19 cellular contexts compared by ENCODE assay signal in the genomic region with DNA sequence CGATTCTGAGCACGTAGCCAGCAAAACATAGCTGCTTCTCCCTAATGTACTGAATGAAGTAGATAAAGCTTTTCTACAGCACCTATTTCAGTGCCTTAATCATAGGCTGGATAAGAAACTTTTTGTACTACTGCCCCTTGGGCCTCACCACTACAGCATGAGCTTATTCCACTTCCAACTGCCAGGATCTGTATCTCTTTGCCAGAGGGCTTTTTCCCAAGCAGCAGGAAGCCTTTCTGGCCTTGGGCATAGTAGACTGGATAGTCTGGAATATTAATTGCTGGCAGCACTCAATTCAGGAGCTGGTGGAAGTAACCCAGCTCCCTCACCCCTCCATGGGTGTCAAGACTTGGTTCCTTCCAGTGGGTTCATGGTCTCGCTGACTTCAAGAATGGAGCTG.
"Had no signal": no experiment of that assay in that cellular context is flagged by ENCODE, and none has a peak within 500 bp of the region (broad histone marks: within the 10 kb centered on the region; RNA-seq: fewer than 3 reads in every experiment).

No MANE protein-coding gene starts in this region.

- FAIRE-seq: endothelial cell of umbilical vein, TTC549 had no signal

- H3K36me3 ChIP-seq: brain microvascular endothelial cell, gastrocnemius medialis, neural progenitor cell, ovary, transverse colon had no signal

- H3K27ac ChIP-seq: brain microvascular endothelial cell, neural progenitor cell, ovary, transverse colon had no signal

- H3K4me1 ChIP-seq: gastrocnemius medialis, neural progenitor cell had no signal

- DNase-seq: activated B cell treated with CpG ODN at 0.5 μM for 24 hours; activated CD4-positive, alpha-beta T cell treated with anti-CD3 and anti-CD28 coated beads, Interleukin-2, amount 10 ng/mL, durations not matched to agents 7 days and 5 days; activated naive CD8-positive, alpha-beta T cell treated with anti-CD3 and anti-CD28 coated beads for 36 hours; amygdala; brain microvascular endothelial cell; effector CD8-positive, alpha-beta T cell; gastrocnemius medialis; left colon; naive B cell; ovary; stimulated activated CD4-positive, alpha-beta T cell treated with anti-CD3 and anti-CD28 coated beads, Interleukin-4, amount 100 ng/mL, for 1 hour; stimulated activated naive B cell treated with anti-CD40 and anti-IgM and Interleukin-4, amounts not matched to agents 10 μg/mL and 1 μg/mL and 100 μg/mL, for 72 hours; substantia nigra; transverse colon had no signal

- ATAC-seq: gastrocnemius medialis; left colon; stimulated activated naive B cell treated with anti-CD40 and anti-IgM and Interleukin-4, amounts not matched to agents 10 μg/mL and 1 μg/mL and 100 μg/mL, for 72 hours had no signal

- H3K9ac ChIP-seq: neural progenitor cell had no signal

- H3K4me3 Mint-ChIP-seq: activated B cell treated with CpG ODN at 0.5 μM for 24 hours; activated CD4-positive, alpha-beta T cell treated with anti-CD3 and anti-CD28 coated beads, Interleukin-2, amount 10 ng/mL, durations not matched to agents 7 days and 5 days; activated naive CD8-positive, alpha-beta T cell treated with anti-CD3 and anti-CD28 coated beads for 36 hours; activated T-helper 1 cell treated with anti-CD3 and anti-CD28 coated beads, Interleukin-12 subunit alpha, Interleukin-12 subunit beta, Interleukin-2, Interleukin-4 antibody, amounts not matched to agents 30 ng/mL and 10 ng/mL and 1 ng/mL, durations not matched to agents 14 hours and 24 hours and 36 hours; central memory CD8-positive, alpha-beta T cell; naive B cell; neural progenitor cell; stimulated activated naive B cell treated with anti-CD40 and anti-IgM and Interleukin-4, amounts not matched to agents 10 μg/mL and 1 μg/mL and 100 μg/mL, for 72 hours had no signal

- H2AFZ ChIP-seq: neural progenitor cell had no signal

- H3K27ac Mint-ChIP-seq: activated B cell treated with CpG ODN at 0.5 μM for 24 hours; activated CD4-positive, alpha-beta T cell treated with anti-CD3 and anti-CD28 coated beads, Interleukin-2, amount 10 ng/mL, durations not matched to agents 7 days and 5 days; activated naive CD8-positive, alpha-beta T cell treated with anti-CD3 and anti-CD28 coated beads for 36 hours; activated T-helper 1 cell treated with anti-CD3 and anti-CD28 coated beads, Interleukin-12 subunit alpha, Interleukin-12 subunit beta, Interleukin-2, Interleukin-4 antibody, amounts not matched to agents 30 ng/mL and 10 ng/mL and 1 ng/mL, durations not matched to agents 14 hours and 24 hours and 36 hours; naive B cell; neural progenitor cell; stimulated activated naive B cell treated with anti-CD40 and anti-IgM and Interleukin-4, amounts not matched to agents 10 μg/mL and 1 μg/mL and 100 μg/mL, for 72 hours had no signal

- H3K9me3 ChIP-seq: gastrocnemius medialis, ovary, transverse colon had no signal

- H3K4me1 Mint-ChIP-seq: activated CD4-positive, alpha-beta T cell treated with anti-CD3 and anti-CD28 coated beads, Interleukin-2, amount 10 ng/mL, durations not matched to agents 7 days and 5 days; activated naive CD8-positive, alpha-beta T cell treated with anti-CD3 and anti-CD28 coated beads for 36 hours; central memory CD8-positive, alpha-beta T cell; neural progenitor cell had no signal

- H3K36me3 Mint-ChIP-seq: activated naive CD8-positive, alpha-beta T cell treated with anti-CD3 and anti-CD28 coated beads for 36 hours; naive B cell; neural progenitor cell had no signal

- H3K9me3 Mint-ChIP-seq: activated B cell treated with CpG ODN at 0.5 μM for 24 hours; activated naive CD8-positive, alpha-beta T cell treated with anti-CD3 and anti-CD28 coated beads for 36 hours; activated T-helper 1 cell treated with anti-CD3 and anti-CD28 coated beads, Interleukin-12 subunit alpha, Interleukin-12 subunit beta, Interleukin-2, Interleukin-4 antibody, amounts not matched to agents 30 ng/mL and 10 ng/mL and 1 ng/mL, durations not matched to agents 14 hours and 24 hours and 36 hours; central memory CD8-positive, alpha-beta T cell; neural progenitor cell had no signal

- H3K27me3 ChIP-seq: brain microvascular endothelial cell, gastrocnemius medialis, neural progenitor cell, ovary, transverse colon had no signal

- H3K4me2 ChIP-seq: neural progenitor cell had no signal

- H3K4me3 ChIP-seq: gastrocnemius medialis, neural progenitor cell, ovary, transverse colon had no signal
